Comparison of ENCODE assay signal across 8 cellular contexts in the genomic region with DNA sequence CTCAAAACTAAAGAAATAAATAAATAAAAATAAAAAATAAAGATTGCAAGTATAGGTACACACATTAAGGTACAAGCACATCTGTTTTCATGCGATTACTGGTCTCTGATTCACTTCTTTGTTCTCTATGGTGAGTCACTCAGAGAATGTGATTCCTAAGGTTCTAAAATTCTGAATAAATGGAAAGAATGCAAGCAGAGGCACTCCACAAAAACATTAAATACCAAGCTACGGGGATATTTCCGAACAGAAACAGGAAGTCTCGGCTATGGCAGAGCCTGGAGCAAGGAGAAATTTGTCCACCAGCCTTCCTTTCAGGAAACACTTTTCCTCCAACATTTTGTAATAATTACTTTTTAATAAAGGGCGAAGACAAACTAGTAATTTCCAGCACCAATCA. TPM values are rescaled to one million over a fixed set of nuclear protein-coding genes. Genes with fewer than 3 reads are reported as not detected.
A peak's percentile ranks its signal among the peaks of the same experiment; 100 is the strongest.
DNase-seq lines count a peak whose midpoint lies in the region; ATAC-seq and TF ChIP-seq lines count a peak whose summit lies in the region.

No MANE protein-coding gene starts in this region.

- ATAC-seq in CD4-positive, CD25-positive, alpha-beta regulatory T cell (ENCODE audit: low read depth in 2 of 2), result no peak
- ATAC-seq in GM21737 (IDR thresholded peaks at IDR 0.05; ENCODE audit: unreplicated experiment) (no peak), GM21786 (IDR thresholded peaks at IDR 0.05; ENCODE audit: unreplicated experiment) (no peak)

- peaks cover 3% of the 10 kb centered on the region for H4K20me1 ChIP-seq in KMS-11 (ENCODE audit: insufficient read depth)
- H4K20me1 ChIP-seq in mammary epithelial cell (ENCODE audit: insufficient read depth, low read length), result peaks cover 2% of the 10 kb centered on the region

- H3K36me3 ChIP-seq in CD4-positive, CD25-positive, alpha-beta regulatory T cell (ENCODE audit: control insufficient read depth, insufficient read depth, low read length), result no peaks in the 10 kb centered on the region
- H3K36me3 ChIP-seq in KMS-11 (ENCODE audit: insufficient read depth), result no peaks in the 10 kb centered on the region
- H3K36me3 ChIP-seq in mammary epithelial cell (ENCODE audit: insufficient read depth, low read length), result no peaks in the 10 kb centered on the region
- H3K36me3 ChIP-seq in mesodermal cell (ENCODE audit: control insufficient read depth, insufficient read depth, low read length), result peaks cover 12% of the 10 kb centered on the region

- TF ChIP-seq CTCF in KMS-11 (conservative IDR thresholded peaks at IDR 0.05; ENCODE audit: low read depth, low read length), result no peak
- TF ChIP-seq CTCF in mammary epithelial cell (conservative IDR thresholded peaks at IDR 0.05 in 1 of 2, IDR thresholded peaks at IDR 0.05 in 1 of 2; ENCODE audit: extremely low read depth in 1 of 2, insufficient read depth in 1 of 2, low read depth in 1 of 2, low read length in 2 of 2), result no peak

- WGBS in mammary epithelial cell (ENCODE audit: low coverage, missing lambda C conversion rate), result 17% methylated on average over 5 of the region's 5 CpGs
- no CpG with 5 or more reads among the region's 5 CpGs for WGBS in mesodermal cell (ENCODE audit: insufficient coverage in 2 of 2), 2 experiments

- H3K79me2 ChIP-seq in KMS-11 (ENCODE audit: insufficient read depth, low read depth) (peaks cover 67% of the 10 kb centered on the region), mammary epithelial cell (ENCODE audit: insufficient read depth, low read length) (peaks cover 58% of the 10 kb centered on the region)

- peak overlapping the region; percentile 92 to 97 (median 94) for H3K4me3 Mint-ChIP-seq in CD4-positive, CD25-positive, alpha-beta regulatory T cell

- H3K9me3 ChIP-seq in CD4-positive, CD25-positive, alpha-beta regulatory T cell (ENCODE audit: control insufficient read depth in 2 of 2, low read length in 2 of 2), result no peaks in the 10 kb centered on the region
- H3K9me3 ChIP-seq in mammary epithelial cell (replicated peaks; ENCODE audit: insufficient read depth, low read length) (no peaks in the 10 kb centered on the region), mesodermal cell (ENCODE audit: control insufficient read depth, low read length) (no peaks in the 10 kb centered on the region)

- peak overlapping the region; percentile 99 for H3K4me3 ChIP-seq in CD4-positive, CD25-positive, alpha-beta regulatory T cell (ENCODE audit: low read depth, low read length)
- H3K4me3 ChIP-seq in KMS-11 (IDR thresholded peaks at IDR 0.05; ENCODE audit: insufficient read depth, low read depth, low read length) (no peak overlapping the region), mammary epithelial cell (replicated peaks in 1 of 3; ENCODE audit: insufficient read depth in 1 of 3, low read depth in 2 of 3, low read length in 3 of 3) (peak overlapping the region; percentile 63 to 87 (median 64)), mesodermal cell (ENCODE audit: extremely low read depth, insufficient read depth, low read length, poor library complexity, severe bottlenecking) (peak overlapping the region; percentile 92)

- H2AFZ ChIP-seq in KMS-11 (ENCODE audit: low read depth) (no peak overlapping the region), mammary epithelial cell (ENCODE audit: low read depth, low read length) (peak overlapping the region; percentile 83)

- H3K36me3 Mint-ChIP-seq in CD4-positive, CD25-positive, alpha-beta regulatory T cell, result no peaks in the 10 kb centered on the region

- H3K4me1 Mint-ChIP-seq in CD4-positive, CD25-positive, alpha-beta regulatory T cell, result peaks cover 18 to 80% (median 61%) of the 10 kb centered on the region in 4 donors

- DNase-seq in CD4-positive, CD25-positive, alpha-beta regulatory T cell, result no peak
- DNase-seq in mammary epithelial cell (peak; percentile 74), mesenteric fat pad (ENCODE audit: low spot score) (no peak), NCI-H526 (lab: John Stamatoyannopoulos, UW) (no peak)

- in situ Hi-C loops in mammary epithelial cell (cut with MboI; ENCODE audit: low sequenced_read_pairs in 2 of 2), result no loop called here

- H3K27me3 ChIP-seq in CD4-positive, CD25-positive, alpha-beta regulatory T cell (ENCODE audit: control insufficient read depth, insufficient read depth, low read length), result no peaks in the 10 kb centered on the region
- H3K27me3 ChIP-seq in KMS-11 (ENCODE audit: insufficient read depth, low read depth) (no peaks in the 10 kb centered on the region), mammary epithelial cell (ENCODE audit: insufficient read depth, low read length) (no peaks in the 10 kb centered on the region)

- H3K9me3 Mint-ChIP-seq in CD4-positive, CD25-positive, alpha-beta regulatory T cell, result peaks cover 0 to 3% (median 0%) of the 10 kb centered on the region in 7 donors

- H3K27ac Mint-ChIP-seq in CD4-positive, CD25-positive, alpha-beta regulatory T cell, result peak overlapping the region; percentile 86 to 91 (median 90)

- peak overlapping the region; percentile 98 for H3K4me2 ChIP-seq in KMS-11
- peak overlapping the region; percentile 87 for H3K4me2 ChIP-seq in mammary epithelial cell (ENCODE audit: insufficient read depth, low read depth, low read length)

- intact Hi-C loops in mammary epithelial cell (cut with micrococcal nuclease), result loop anchor here (1.0 to 5.0 kb wide), 2 partner anchors 26 to 39 kb away; no protein-coding TSS in a partner anchor

- dilution Hi-C loops in mammary epithelial cell (cut with HindIII; ENCODE audit: low sequenced_read_pairs), result no loop called here

- H3K27me3 Mint-ChIP-seq in CD4-positive, CD25-positive, alpha-beta regulatory T cell, result no peaks in the 10 kb centered on the region

- CTCF ChIA-PET in mammary epithelial cell (lab: Charles Lee; ENCODE audit: low non-redundant PET), result no interaction called here

- peaks cover 76% of the 10 kb centered on the region for H3K4me1 ChIP-seq in CD4-positive, CD25-positive, alpha-beta regulatory T cell (ENCODE audit: control insufficient read depth, insufficient read depth, low read length, poor library complexity, severe bottlenecking)
- peaks cover 77% of the 10 kb centered on the region for H3K4me1 ChIP-seq in KMS-11 (ENCODE audit: low read depth, poor library complexity, severe bottlenecking)
- peaks cover 46% of the 10 kb centered on the region for H3K4me1 ChIP-seq in mammary epithelial cell (ENCODE audit: insufficient read depth, low read length)
- H3K4me1 ChIP-seq in mesodermal cell (ENCODE audit: control insufficient read depth, insufficient read depth, low read length, poor library complexity, severe bottlenecking), result peaks cover 38% of the 10 kb centered on the region

- TSS peak; percentile 84 for BruUV-seq in mammary epithelial cell (replicated peaks; lab: Mats Ljungman, UMichigan)

- H3K27ac ChIP-seq in CD4-positive, CD25-positive, alpha-beta regulatory T cell (ENCODE audit: insufficient read depth, low read length, poor library complexity, severe bottlenecking), result peak overlapping the region; percentile 79
- peak overlapping the region; percentile 68 for H3K27ac ChIP-seq in KMS-11
- H3K27ac ChIP-seq in mammary epithelial cell (ENCODE audit: insufficient read depth, low read depth, low read length), result peak overlapping the region; percentile 87
- peak overlapping the region; percentile 89 for H3K27ac ChIP-seq in mesodermal cell (ENCODE audit: low read depth, low read length, severe bottlenecking)

- H3K9ac ChIP-seq in KMS-11 (peak overlapping the region; percentile 83), mammary epithelial cell (ENCODE audit: insufficient read depth, low read length) (peak overlapping the region; percentile 78)

RNA-seq across cellular contexts. Expression of a gene that starts 1.4 kb away (rescaled TPM):
- total RNA-seq in CD4-positive, CD25-positive, alpha-beta regulatory T cell, result 128 TPM
- 10 to 100 TPM; 40.3 to 68.4 (median 56.1) TPM for polyA plus RNA-seq in CD4-positive, CD25-positive, alpha-beta regulatory T cell
- total RNA-seq in mammary epithelial cell, result 10 to 100 TPM; 43.2 to 65.3 TPM
- 52.1 TPM for polyA plus RNA-seq in mammary epithelial cell
- polyA minus RNA-seq in mammary epithelial cell, result 79.0 TPM
- polyA plus RNA-seq in mesodermal cell (2013, experiment 1 of 2), result 57.7 TPM
- 51.7 TPM for polyA plus RNA-seq in mesodermal cell (2013, experiment 2 of 2)
- total RNA-seq in mesenteric fat pad, result 69.5 TPM
